In the genomic region with DNA sequence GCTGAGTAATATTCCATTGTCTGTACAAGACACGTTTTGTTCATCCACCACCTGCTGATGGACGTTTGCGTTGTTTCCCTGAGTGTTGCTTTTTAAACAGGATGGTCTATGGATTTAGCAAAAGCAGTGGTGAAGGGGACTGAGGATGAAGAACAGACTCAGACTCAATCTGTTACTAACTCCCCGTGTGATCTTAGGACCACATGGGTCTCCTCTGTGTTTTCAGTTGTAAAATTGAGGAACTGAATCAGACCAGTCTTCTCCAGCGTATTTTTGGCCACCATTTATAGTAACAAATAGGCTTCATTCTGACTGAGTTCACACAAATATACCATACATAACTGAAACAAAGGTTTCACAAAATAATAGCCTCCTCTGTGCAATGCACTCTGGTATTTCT, we compare ENCODE assay signal across 15 cellular contexts.
DNase-seq lines count a peak whose midpoint lies in the region; ATAC-seq, FAIRE-seq and TF ChIP-seq lines count a peak whose summit lies in the region.
"Had no signal": no experiment of that assay in that cellular context is flagged by ENCODE, and none has a peak within 500 bp of the region (broad histone marks: within the 10 kb centered on the region; RNA-seq: fewer than 3 reads in every experiment).

No MANE protein-coding gene starts in this region.

- under 1% methylated on average over 5 of the region's 5 CpGs for WGBS in GM12878 (ENCODE audit: insufficient coverage, insufficient replicate concordance, low lambda C conversion rate, missing lambda C conversion rate)

- CTCF ChIA-PET in GM12878 (lab: Yijun Ruan, JAX) = interaction anchor here (0.9 to 1.0 kb wide), 2 partner anchors 35 to 99 kb away, joined by 3 to 4 read pairs; no protein-coding TSS in a partner anchor

- TF ChIP-seq RAD21 in GM12878 (IDR thresholded peaks at IDR 0.05; ENCODE audit: insufficient read depth, low read depth, low read length) = 0 out of 2 replicates have a peak, but pooled peaks have one; percentile 2

- SMC1A ChIA-PET in GM12878 (lab: Charles Lee; ENCODE audit: uncharacterized antibody, unreplicated experiment) = interaction anchor here (0.9 to 1.6 kb wide), 13 partner anchors 10 to 310 kb away, joined by 3 to 11 read pairs (median 5); no protein-coding TSS in a partner anchor

- in situ Hi-C loops in GM12878 (cut with MboI) = no loop called here

- peaks cover 7 to 16% of the 10 kb centered on the region in 2 donors for H3K36me3 Mint-ChIP-seq in activated naive CD4-positive, alpha-beta T cell treated with anti-CD3 and anti-CD28 coated beads, Interleukin-2, amount 50 U/mL, for 72 hours

- no peaks in the 10 kb centered on the region for H3K9me3 Mint-ChIP-seq in activated naive CD4-positive, alpha-beta T cell treated with anti-CD3 and anti-CD28 coated beads, Interleukin-2, amount 50 U/mL, for 72 hours
- H3K9me3 Mint-ChIP-seq: brain had no signal

- intact Hi-C loops in GM12878 (cut with micrococcal nuclease; ENCODE audit: unreplicated experiment) = loop anchor here (1.0 to 10.0 kb wide), 5 partner anchors 27 to 157 kb away; partner anchors contain the start of gene FOXN3

- no peaks in the 10 kb centered on the region for H4K20me1 ChIP-seq in GM12878 (ENCODE audit: control insufficient read depth, insufficient read depth)

- peak overlapping the region; percentile 91 for H3K27ac ChIP-seq in GM12878 (ENCODE audit: control insufficient read depth, insufficient read depth)
- H3K27ac ChIP-seq: HL-60, left ventricle myocardium inferior, prostate gland, SJSA1 had no signal

- peaks cover 49% of the 10 kb centered on the region for H3K4me1 ChIP-seq in GM12878 (ENCODE audit: control insufficient read depth, insufficient read depth, low read length)
- H3K4me1 ChIP-seq: prostate gland had no signal

- H3K27ac Mint-ChIP-seq in activated naive CD4-positive, alpha-beta T cell treated with anti-CD3 and anti-CD28 coated beads, Interleukin-2, amount 50 U/mL, for 72 hours = no peak overlapping the region

- TF ChIP-seq CTCF in GM12878 (IDR thresholded peaks at IDR 0.05 in 2 of 3, conservative IDR thresholded peaks at IDR 0.05 in 1 of 3; ENCODE audit: control insufficient read depth in 2 of 3, extremely low read depth in 1 of 3, insufficient read depth in 1 of 3, low read depth in 3 of 3, low read length in 3 of 3) = no peak

- H3K9ac ChIP-seq in GM12878 (ENCODE audit: control insufficient read depth, insufficient read depth, low read length) = peak overlapping the region; percentile 54; the same call in 1 of the 2 replicates

- RAD21 ChIA-PET in GM12878 (lab: Charles Lee; ENCODE audit: unreplicated experiment) = interaction anchor here (0.8 to 1.3 kb wide), 9 partner anchors 10 to 154 kb away, joined by 3 to 16 read pairs (median 4); no protein-coding TSS in a partner anchor

- DNase-seq in GM12878 (ENCODE audit: low read depth, low spot score) = peak; percentile 91
- no peak for DNase-seq in GOT3 (lab: John Stamatoyannopoulos, UW)
- DNase-seq in activated naive CD4-positive, alpha-beta T cell treated with anti-CD3 and anti-CD28 coated beads, Interleukin-2, amount 50 U/mL, for 16 hours = no peak
- DNase-seq in activated naive CD4-positive, alpha-beta T cell treated with anti-CD3 and anti-CD28 coated beads, Interleukin-2, amount 50 U/mL, for 72 hours (ENCODE audit: low spot score in 2 of 2) = no peak
- DNase-seq in H4 (ENCODE audit: low spot score) = no peak
- DNase-seq: DND-41, left ventricle myocardium inferior, NCI-H2107 had no signal

- H2AFZ ChIP-seq in GM12878 (ENCODE audit: control insufficient read depth, low read depth, low read length) = no peak overlapping the region

- H3K27me3 ChIP-seq in GM12878 (replicated peaks in 1 of 2; ENCODE audit: control insufficient read depth in 2 of 2, insufficient read depth in 2 of 2, low read length in 1 of 2) = no peaks in the 10 kb centered on the region
- H3K27me3 ChIP-seq: SJSA1 had no signal

- H3K79me2 ChIP-seq in GM12878 (ENCODE audit: control insufficient read depth, insufficient read depth, low read length) = peaks cover 29% of the 10 kb centered on the region

- ATAC-seq in GM18870 (IDR thresholded peaks at IDR 0.05; ENCODE audit: unreplicated experiment) (peak; percentile 87), GM21723 (IDR thresholded peaks at IDR 0.05; ENCODE audit: unreplicated experiment) (peak; percentile 87), HG03196 (IDR thresholded peaks at IDR 0.05; ENCODE audit: unreplicated experiment) (peak; percentile 78), GM12878 (peak; percentile 91)
- no peak for ATAC-seq in activated naive CD4-positive, alpha-beta T cell treated with anti-CD3 and anti-CD28 coated beads, Interleukin-2, amount 50 U/mL, for 72 hours

- peak; percentile 86 for FAIRE-seq in GM12878 (lab: Jason Lieb, UNC)

- H3K4me3 ChIP-seq in GM12878 = peak overlapping the region; percentile 25; the same call in 1 of the 2 replicates
- H3K4me3 ChIP-seq: left ventricle myocardium inferior, prostate gland, SJSA1 had no signal

- TF ChIP-seq EP300 in GM12878 (IDR thresholded peaks at IDR 0.05; ENCODE audit: borderline replicate concordance in 1 of 2, control insufficient read depth in 1 of 2, low read depth in 2 of 2, low read length in 2 of 2) = peak; percentile 61 to 97; a peak in 3 of 4 replicates

- BruUV-seq in GM12878 (replicated peaks; lab: Mats Ljungman, UMichigan) = no TSS peak

- peaks cover 0 to 5% of the 10 kb centered on the region in 2 experiments; a peak in 3 of 4 replicates for H3K36me3 ChIP-seq in GM12878 (ENCODE audit: control insufficient read depth in 2 of 2, insufficient read depth in 2 of 2, low read length in 1 of 2)
- H3K36me3 ChIP-seq: left ventricle myocardium inferior, prostate gland, SJSA1 had no signal

- H3K4me2 ChIP-seq in GM12878 (ENCODE audit: control insufficient read depth, insufficient read depth) = peak overlapping the region; percentile 74

- TF ChIP-seq POLR2A in GM12878 (IDR thresholded peaks at IDR 0.05; ENCODE audit: low read depth, low read length) = no peak

- POLR2A ChIA-PET in GM12878 (lab: Charles Lee) = interaction anchor here (0.5 to 1.2 kb wide), 4 partner anchors 12 to 102 kb away, joined by 3 to 5 read pairs (median 4); no protein-coding TSS in a partner anchor

- no peaks in the 10 kb centered on the region; the same call in 2 of the 3 replicates for H3K9me3 ChIP-seq in GM12878 (replicated peaks; ENCODE audit: control insufficient read depth, insufficient read depth, low read length)
- H3K9me3 ChIP-seq: left ventricle myocardium inferior, prostate gland, SJSA1 had no signal

TF ChIP-seq in GM12878, 131 proteins besides CTCF, POLR2A, EP300 and RAD21 (continues in another document):
- TF ChIP-seq JUND (IDR thresholded peaks at IDR 0.05; ENCODE audit: low read depth, low read length) = 0 out of 2 replicates have a peak, but pooled peaks have one; percentile 36
- TF ChIP-seq ATF7 (IDR thresholded peaks at IDR 0.05; ENCODE audit: low read depth) = peak; percentile 57
- TF ChIP-seq CHD2 (IDR thresholded peaks at IDR 0.05; ENCODE audit: borderline replicate concordance, low read depth, low read length) = no peak
- TF ChIP-seq, protein P1, sequence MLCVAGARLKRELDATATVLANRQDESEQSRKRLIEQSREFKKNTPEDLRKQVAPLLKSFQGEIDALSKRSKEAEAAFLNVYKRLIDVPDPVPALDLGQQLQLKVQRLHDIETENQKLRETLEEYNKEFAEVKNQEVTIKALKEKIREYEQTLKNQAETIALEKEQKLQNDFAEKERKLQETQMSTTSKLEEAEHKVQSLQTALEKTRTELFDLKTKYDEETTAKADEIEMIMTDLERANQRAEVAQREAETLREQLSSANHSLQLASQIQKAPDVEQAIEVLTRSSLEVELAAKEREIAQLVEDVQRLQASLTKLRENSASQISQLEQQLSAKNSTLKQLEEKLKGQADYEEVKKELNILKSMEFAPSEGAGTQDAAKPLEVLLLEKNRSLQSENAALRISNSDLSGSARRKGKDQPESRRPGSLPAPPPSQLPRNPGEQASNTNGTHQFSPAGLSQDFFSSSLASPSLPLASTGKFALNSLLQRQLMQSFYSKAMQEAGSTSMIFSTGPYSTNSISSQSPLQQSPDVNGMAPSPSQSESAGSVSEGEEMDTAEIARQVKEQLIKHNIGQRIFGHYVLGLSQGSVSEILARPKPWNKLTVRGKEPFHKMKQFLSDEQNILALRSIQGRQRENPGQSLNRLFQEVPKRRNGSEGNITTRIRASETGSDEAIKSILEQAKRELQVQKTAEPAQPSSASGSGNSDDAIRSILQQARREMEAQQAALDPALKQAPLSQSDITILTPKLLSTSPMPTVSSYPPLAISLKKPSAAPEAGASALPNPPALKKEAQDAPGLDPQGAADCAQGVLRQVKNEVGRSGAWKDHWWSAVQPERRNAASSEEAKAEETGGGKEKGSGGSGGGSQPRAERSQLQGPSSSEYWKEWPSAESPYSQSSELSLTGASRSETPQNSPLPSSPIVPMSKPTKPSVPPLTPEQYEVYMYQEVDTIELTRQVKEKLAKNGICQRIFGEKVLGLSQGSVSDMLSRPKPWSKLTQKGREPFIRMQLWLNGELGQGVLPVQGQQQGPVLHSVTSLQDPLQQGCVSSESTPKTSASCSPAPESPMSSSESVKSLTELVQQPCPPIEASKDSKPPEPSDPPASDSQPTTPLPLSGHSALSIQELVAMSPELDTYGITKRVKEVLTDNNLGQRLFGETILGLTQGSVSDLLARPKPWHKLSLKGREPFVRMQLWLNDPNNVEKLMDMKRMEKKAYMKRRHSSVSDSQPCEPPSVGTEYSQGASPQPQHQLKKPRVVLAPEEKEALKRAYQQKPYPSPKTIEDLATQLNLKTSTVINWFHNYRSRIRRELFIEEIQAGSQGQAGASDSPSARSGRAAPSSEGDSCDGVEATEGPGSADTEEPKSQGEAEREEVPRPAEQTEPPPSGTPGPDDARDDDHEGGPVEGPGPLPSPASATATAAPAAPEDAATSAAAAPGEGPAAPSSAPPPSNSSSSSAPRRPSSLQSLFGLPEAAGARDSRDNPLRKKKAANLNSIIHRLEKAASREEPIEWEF (IDR thresholded peaks at IDR 0.05; ENCODE audit: insufficient replicate concordance, low read depth, low read length) = no peak
- TF ChIP-seq PAX5 (IDR thresholded peaks at IDR 0.05; ENCODE audit: borderline replicate concordance, low read depth, low read length) = peak; percentile 65; the same call in 1 of the 2 replicates
- no peak for TF ChIP-seq NR2C1 (IDR thresholded peaks at IDR 0.05)
- no peak for TF ChIP-seq ZNF622 (IDR thresholded peaks at IDR 0.05)
- TF ChIP-seq ATF2 (IDR thresholded peaks at IDR 0.05; ENCODE audit: low read length) = peak; percentile 91

Comparison
In these comparisons a context has a peak if more than half of its experiments do, and no peak if none do; other contexts are left out.
1. ATAC-seq: peak in GM18870 (single experiment), GM21723 (single experiment), HG03196 (single experiment) and GM12878 (single experiment); none in activated naive CD4-positive, alpha-beta T cell treated with anti-CD3 and anti-CD28 coated beads, Interleukin-2, amount 50 U/mL, for 72 hours (0 of 2).